1 cellular context compared by ENCODE assay signal in genomic region chr4:101211146-101211553, GRCh38.
TF ChIP-seq lines count a peak whose summit lies in the region.

No MANE protein-coding gene starts in this region.

TF ChIP-seq in A549, 52 proteins besides CTCF, POLR2A, EP300 and RAD21 (continued from another document):
- TF ChIP-seq HES2 (IDR thresholded peaks at IDR 0.05) (no peak), BCL3 (IDR thresholded peaks at IDR 0.05) (peak; percentile 43; the same call in 1 of the 3 replicates), CEBPB (IDR thresholded peaks at IDR 0.05) (peak in 1 of 2 experiments; percentile 24; a peak in 1 of 4 replicates), HDAC2 (IDR thresholded peaks at IDR 0.05) (no peak), PBX3 (IDR thresholded peaks at IDR 0.05) (no peak), EHMT2 (IDR thresholded peaks at IDR 0.05; ENCODE audit: low read depth) (no peak), NFE2L2 (conservative IDR thresholded peaks at IDR 0.05; ENCODE audit: low read length) (peak; percentile 51), USF2 (IDR thresholded peaks at IDR 0.05) (no peak), KDM1A (IDR thresholded peaks at IDR 0.05; ENCODE audit: low read depth) (no peak), HMGXB4 (CRISPR knock-in tag; IDR thresholded peaks at IDR 0.05; ENCODE audit: borderline replicate concordance) (no peak), TFCP2L1 (CRISPR knock-in tag; IDR thresholded peaks at IDR 0.05) (no peak), SREBF2 (IDR thresholded peaks at IDR 0.05) (no peak), MAX (IDR thresholded peaks at IDR 0.05) (peak; percentile 33)
